12 cellular contexts compared by ENCODE assay signal in genomic region chr6:75609639-75610590, GRCh38. TPM values are rescaled to one million over a fixed set of nuclear protein-coding genes. Genes with fewer than 3 reads are reported as not detected.
A peak's percentile ranks its signal among the peaks of the same experiment; 100 is the strongest.
DNase-seq lines count a peak whose midpoint lies in the region; ATAC-seq and TF ChIP-seq lines count a peak whose summit lies in the region.
"Had no signal": no experiment of that assay in that cellular context is flagged by ENCODE, and none has a peak within 500 bp of the region (broad histone marks: within the 10 kb centered on the region; RNA-seq: fewer than 3 reads in every experiment).

No MANE protein-coding gene starts in this region.

- H3K27me3 ChIP-seq in gastroesophageal sphincter, result no peaks in the 10 kb centered on the region
- no peaks in the 10 kb centered on the region for H3K27me3 ChIP-seq in thoracic aorta (replicated peaks; ENCODE audit: insufficient read depth)

- H3K4me3 ChIP-seq in gastroesophageal sphincter, result no peak overlapping the region
- no peak overlapping the region for H3K4me3 ChIP-seq in thoracic aorta

- H3K4me3 Mint-ChIP-seq in activated naive CD4-positive, alpha-beta T cell treated with anti-CD3 and anti-CD28 coated beads, Interleukin-2, amount 50 U/mL, for 24 hours, result no peak overlapping the region
- no peak overlapping the region for H3K4me3 Mint-ChIP-seq in activated naive CD4-positive, alpha-beta T cell treated with anti-CD3 and anti-CD28 coated beads, Interleukin-2, amount 10 ng/mL, durations not matched to agents 7 days and 5 days
- H3K4me3 Mint-ChIP-seq in activated naive CD8-positive, alpha-beta T cell, result peak overlapping the region; percentile 11
- no peak overlapping the region for H3K4me3 Mint-ChIP-seq in stimulated activated memory B cell treated with anti-CD40 and anti-IgM and Interleukin-4, amounts not matched to agents 10 μg/mL and 1 μg/mL and 100 μg/mL, for 72 hours
- H3K4me3 Mint-ChIP-seq: T-helper 2 cell treated with Interferon-gamma antibody and Interleukin-4, amounts not matched to agents 5 μg/mL and 100 μg/mL, for 36 hours had no signal

- H3K4me1 ChIP-seq in gastroesophageal sphincter (peaks cover 19 to 98% (median 28%) of the 10 kb centered on the region in 3 donors), thoracic aorta (ENCODE audit: control insufficient read depth in 1 of 2, low read depth in 2 of 2) (peaks cover 51 to 91% of the 10 kb centered on the region in 2 donors)

- DNase-seq in activated naive CD4-positive, alpha-beta T cell treated with anti-CD3 and anti-CD28 coated beads, Interleukin-2, amount 10 ng/mL, durations not matched to agents 7 days and 5 days, result no peak
- DNase-seq in thoracic aorta (ENCODE audit: low spot score), result no peak
- no peak for DNase-seq in activated CD4-positive, CD25-positive, alpha-beta regulatory T cell (lab: John Stamatoyannopoulos, UW)
- no peak for DNase-seq in pons (ENCODE audit: low spot score)
- DNase-seq: effector memory CD8-positive, alpha-beta T cell; kidney had no signal

- H3K9me3 Mint-ChIP-seq in activated naive CD4-positive, alpha-beta T cell treated with anti-CD3 and anti-CD28 coated beads, Interleukin-2, amount 50 U/mL, for 24 hours, result no peaks in the 10 kb centered on the region
- no peaks in the 10 kb centered on the region for H3K9me3 Mint-ChIP-seq in activated naive CD4-positive, alpha-beta T cell treated with anti-CD3 and anti-CD28 coated beads, Interleukin-2, amount 10 ng/mL, durations not matched to agents 7 days and 5 days
- no peaks in the 10 kb centered on the region for H3K9me3 Mint-ChIP-seq in activated naive CD8-positive, alpha-beta T cell (ENCODE audit: low read depth)
- no peaks in the 10 kb centered on the region for H3K9me3 Mint-ChIP-seq in stimulated activated memory B cell treated with anti-CD40 and anti-IgM and Interleukin-4, amounts not matched to agents 10 μg/mL and 1 μg/mL and 100 μg/mL, for 72 hours
- H3K9me3 Mint-ChIP-seq: effector memory CD8-positive, alpha-beta T cell; T-helper 2 cell treated with Interferon-gamma antibody and Interleukin-4, amounts not matched to agents 5 μg/mL and 100 μg/mL, for 36 hours had no signal

- H3K36me3 Mint-ChIP-seq in activated naive CD4-positive, alpha-beta T cell treated with anti-CD3 and anti-CD28 coated beads, Interleukin-2, amount 50 U/mL, for 24 hours, result peaks cover 1% of the 10 kb centered on the region
- peaks cover 13% of the 10 kb centered on the region for H3K36me3 Mint-ChIP-seq in activated naive CD4-positive, alpha-beta T cell treated with anti-CD3 and anti-CD28 coated beads, Interleukin-2, amount 10 ng/mL, durations not matched to agents 7 days and 5 days
- peaks cover 9% of the 10 kb centered on the region for H3K36me3 Mint-ChIP-seq in activated naive CD8-positive, alpha-beta T cell
- no peaks in the 10 kb centered on the region for H3K36me3 Mint-ChIP-seq in stimulated activated memory B cell treated with anti-CD40 and anti-IgM and Interleukin-4, amounts not matched to agents 10 μg/mL and 1 μg/mL and 100 μg/mL, for 72 hours

- TF ChIP-seq EP300 in gastroesophageal sphincter (IDR thresholded peaks at IDR 0.05), result no peak

- peak overlapping the region; percentile 56 for H3K27ac Mint-ChIP-seq in activated naive CD4-positive, alpha-beta T cell treated with anti-CD3 and anti-CD28 coated beads, Interleukin-2, amount 50 U/mL, for 24 hours
- H3K27ac Mint-ChIP-seq in activated naive CD4-positive, alpha-beta T cell treated with anti-CD3 and anti-CD28 coated beads, Interleukin-2, amount 10 ng/mL, durations not matched to agents 7 days and 5 days, result no peak overlapping the region
- peak overlapping the region; percentile 67 for H3K27ac Mint-ChIP-seq in activated naive CD8-positive, alpha-beta T cell
- H3K27ac Mint-ChIP-seq in stimulated activated memory B cell treated with anti-CD40 and anti-IgM and Interleukin-4, amounts not matched to agents 10 μg/mL and 1 μg/mL and 100 μg/mL, for 72 hours, result no peak overlapping the region

- no peaks in the 10 kb centered on the region for H3K27me3 Mint-ChIP-seq in activated naive CD4-positive, alpha-beta T cell treated with anti-CD3 and anti-CD28 coated beads, Interleukin-2, amount 50 U/mL, for 24 hours
- no peaks in the 10 kb centered on the region for H3K27me3 Mint-ChIP-seq in activated naive CD4-positive, alpha-beta T cell treated with anti-CD3 and anti-CD28 coated beads, Interleukin-2, amount 10 ng/mL, durations not matched to agents 7 days and 5 days
- no peaks in the 10 kb centered on the region for H3K27me3 Mint-ChIP-seq in activated naive CD8-positive, alpha-beta T cell
- H3K27me3 Mint-ChIP-seq in stimulated activated memory B cell treated with anti-CD40 and anti-IgM and Interleukin-4, amounts not matched to agents 10 μg/mL and 1 μg/mL and 100 μg/mL, for 72 hours, result no peaks in the 10 kb centered on the region
- H3K27me3 Mint-ChIP-seq: effector memory CD8-positive, alpha-beta T cell had no signal

- H3K9me3 ChIP-seq in gastroesophageal sphincter (no peaks in the 10 kb centered on the region), thoracic aorta (no peaks in the 10 kb centered on the region)

- no peak for TF ChIP-seq POLR2A in gastroesophageal sphincter (IDR thresholded peaks at IDR 0.05)

- no peak for ATAC-seq in gastroesophageal sphincter
- peak; percentile 56 for ATAC-seq in thoracic aorta (ENCODE audit: insufficient number of reproducible peaks, low FRiP score, low read depth)
- no peak for ATAC-seq in stimulated activated memory B cell treated with anti-CD40 and anti-IgM and Interleukin-4, amounts not matched to agents 10 μg/mL and 1 μg/mL and 100 μg/mL, for 72 hours
- ATAC-seq: effector memory CD8-positive, alpha-beta T cell had no signal

- H3K4me1 Mint-ChIP-seq in activated naive CD4-positive, alpha-beta T cell treated with anti-CD3 and anti-CD28 coated beads, Interleukin-2, amount 50 U/mL, for 24 hours, result peaks cover 97% of the 10 kb centered on the region
- peaks cover 70% of the 10 kb centered on the region for H3K4me1 Mint-ChIP-seq in activated naive CD4-positive, alpha-beta T cell treated with anti-CD3 and anti-CD28 coated beads, Interleukin-2, amount 10 ng/mL, durations not matched to agents 7 days and 5 days
- peaks cover 98% of the 10 kb centered on the region for H3K4me1 Mint-ChIP-seq in activated naive CD8-positive, alpha-beta T cell (ENCODE audit: low read depth)
- peaks cover 83% of the 10 kb centered on the region for H3K4me1 Mint-ChIP-seq in stimulated activated memory B cell treated with anti-CD40 and anti-IgM and Interleukin-4, amounts not matched to agents 10 μg/mL and 1 μg/mL and 100 μg/mL, for 72 hours

- no peak for TF ChIP-seq CTCF in gastroesophageal sphincter (IDR thresholded peaks at IDR 0.05)
- TF ChIP-seq CTCF in thoracic aorta (IDR thresholded peaks at IDR 0.05), result no peak

- WGBS in gastroesophageal sphincter (ENCODE audit: low coverage in 1 of 2), 2 donors, result 75 to 83% methylated on average over 6 of the region's 6 CpGs

- H3K36me3 ChIP-seq in gastroesophageal sphincter, result no peaks in the 10 kb centered on the region
- no peaks in the 10 kb centered on the region for H3K36me3 ChIP-seq in thoracic aorta

- CTCF ChIA-PET in activated naive CD4-positive, alpha-beta T cell treated with anti-CD3 and anti-CD28 coated beads, Interleukin-2, amount 10 ng/mL, durations not matched to agents 7 days and 5 days (lab: Charles Lee), result no interaction called here

- H3K27ac ChIP-seq in gastroesophageal sphincter, result peak overlapping the region; percentile 52 to 67 (median 61)
- H3K27ac ChIP-seq in thoracic aorta, result peak overlapping the region; percentile 58 to 74
- H3K27ac ChIP-seq: parathyroid adenoma had no signal

RNA-seq across cellular contexts. Expression of gene SENP6, which starts 8.2 kb away (rescaled TPM):
- total RNA-seq in gastroesophageal sphincter (100 to 1,000 TPM; 108 to 192 (median 128) TPM), thoracic aorta (100 to 1,000 TPM; 115 to 163 TPM)

Comparison
In these comparisons a context has a peak if more than half of its experiments do, and no peak if none do; other contexts are left out.
1. H3K27ac Mint-ChIP-seq: peak in activated naive CD4-positive, alpha-beta T cell treated with anti-CD3 and anti-CD28 coated beads, Interleukin-2, amount 50 U/mL, for 24 hours (single experiment) and activated naive CD8-positive, alpha-beta T cell (single experiment); none in activated naive CD4-positive, alpha-beta T cell treated with anti-CD3 and anti-CD28 coated beads, Interleukin-2, amount 10 ng/mL, durations not matched to agents 7 days and 5 days (single experiment) and stimulated activated memory B cell treated with anti-CD40 and anti-IgM and Interleukin-4, amounts not matched to agents 10 μg/mL and 1 μg/mL and 100 μg/mL, for 72 hours (single experiment).